8 cellular contexts compared by ENCODE assay signal in genomic region chr1:1306661-1307260, GRCh38. TPM values are rescaled to one million over a fixed set of nuclear protein-coding genes. Genes with fewer than 3 reads are reported as not detected.
DNase-seq lines count a peak whose midpoint lies in the region; ATAC-seq, FAIRE-seq and TF ChIP-seq lines count a peak whose summit lies in the region.

No MANE protein-coding gene starts in this region.

- H3K4me3 ChIP-seq in HepG2 (replicated peaks in 1 of 3; ENCODE audit: insufficient read depth in 1 of 3, low read depth in 2 of 3, low read length in 3 of 3) (peak overlapping the region; percentile 77 to 93 (median 91)), tibial artery (peak overlapping the region; percentile 80 to 94)

- peaks cover 4 to 15% of the 10 kb centered on the region in 2 experiments; a peak in 1 of 5 replicates for H3K36me3 ChIP-seq in HepG2 (replicated peaks in 1 of 2; ENCODE audit: control insufficient read depth in 1 of 2, insufficient read depth in 2 of 2, low read length in 2 of 2)
- H3K36me3 ChIP-seq in tibial artery = peaks cover 11 to 14% (median 12%) of the 10 kb centered on the region in 3 donors

- FAIRE-seq in HepG2 (lab: Jason Lieb, UNC) = peak; percentile 75

- peak in 1 of 2 experiments; percentile 34; a peak in 1 of 4 replicates for TF ChIP-seq POLR2A in HepG2 (IDR thresholded peaks at IDR 0.05; ENCODE audit: insufficient read depth in 1 of 2, low read depth in 2 of 2, low read length in 2 of 2)

- no peak for TF ChIP-seq RAD21 in HepG2 (CRISPR knock-in tag; IDR thresholded peaks at IDR 0.05)

- peaks cover 15% of the 10 kb centered on the region for H3K79me2 ChIP-seq in HepG2 (ENCODE audit: insufficient read depth, low read length)

- peak overlapping the region; percentile 85 for H3K4me3 Mint-ChIP-seq in activated CD8-positive, alpha-beta memory T cell treated with anti-CD3 and anti-CD28 coated beads, Interleukin-2, amount 10 ng/mL, durations not matched to agents 7 days and 5 days
- H3K4me3 Mint-ChIP-seq in activated naive CD8-positive, alpha-beta T cell treated with anti-CD3 and anti-CD28 coated beads, Interleukin-2, amount 50 U/mL, for 24 hours = peak overlapping the region; percentile 83

- peak overlapping the region; percentile 79 for H3K27ac ChIP-seq in HepG2 (ENCODE audit: extremely low read length, insufficient read depth, low read length)
- H3K27ac ChIP-seq in tibial artery = peak overlapping the region; percentile 92 to 97

- no peak for DNase-seq in activated CD8-positive, alpha-beta memory T cell treated with anti-CD3 and anti-CD28 coated beads, Interleukin-2, amount 10 ng/mL, durations not matched to agents 7 days and 5 days
- no peak for DNase-seq in activated CD8-positive, alpha-beta memory T cell treated with anti-CD3 and anti-CD28 coated beads, Interleukin-2, amount 50 U/mL, for 4 hours
- no peak for DNase-seq in activated naive CD8-positive, alpha-beta T cell treated with anti-CD3 and anti-CD28 coated beads, Interleukin-2, amount 50 U/mL, for 24 hours
- peak; percentile 60 for DNase-seq in HepG2 (ENCODE audit: low spot score)
- DNase-seq in tibial artery = no peak
- DNase-seq in activated effector memory CD4-positive, alpha-beta T cell treated with Interleukin-2 at 50 U/mL for 16 hours = no peak
- DNase-seq in midbrain (lab: John Stamatoyannopoulos, UW) = no peak
- no peak for DNase-seq in NCI-H510A treated with DMSO at 0.1 percent for 48 hours (lab: John Stamatoyannopoulos, UW)

- peaks cover 24% of the 10 kb centered on the region for H3K4me1 Mint-ChIP-seq in activated CD8-positive, alpha-beta memory T cell treated with anti-CD3 and anti-CD28 coated beads, Interleukin-2, amount 10 ng/mL, durations not matched to agents 7 days and 5 days
- peaks cover 23% of the 10 kb centered on the region for H3K4me1 Mint-ChIP-seq in activated naive CD8-positive, alpha-beta T cell treated with anti-CD3 and anti-CD28 coated beads, Interleukin-2, amount 50 U/mL, for 24 hours

- H3K9me3 ChIP-seq in HepG2 (ENCODE audit: low read length) = no peaks in the 10 kb centered on the region
- no peaks in the 10 kb centered on the region for H3K9me3 ChIP-seq in tibial artery

- TF ChIP-seq CTCF in HepG2 (CRISPR knock-in tag; IDR thresholded peaks at IDR 0.05) (peak; percentile 15; the same call in 1 of the 2 replicates), tibial artery (IDR thresholded peaks at IDR 0.05) (no peak)

- H3K9ac ChIP-seq in HepG2 (ENCODE audit: insufficient read depth, low read depth, low read length) = peak overlapping the region; percentile 88

- no peaks in the 10 kb centered on the region for H3K27me3 Mint-ChIP-seq in activated CD8-positive, alpha-beta memory T cell treated with anti-CD3 and anti-CD28 coated beads, Interleukin-2, amount 10 ng/mL, durations not matched to agents 7 days and 5 days
- no peaks in the 10 kb centered on the region for H3K27me3 Mint-ChIP-seq in activated naive CD8-positive, alpha-beta T cell treated with anti-CD3 and anti-CD28 coated beads, Interleukin-2, amount 50 U/mL, for 24 hours

- POLR2A ChIA-PET in HepG2 (lab: Yijun Ruan, JAX) = interaction anchor here (0.7 to 1.0 kb wide), 5 partner anchors 33 to 178 kb away, joined by 3 to 4 read pairs (median 3); partner anchors contain the start of genes ANKRD65 and UBE2J2

- H3K27me3 ChIP-seq in HepG2 (ENCODE audit: control insufficient read depth in 1 of 2, insufficient read depth in 2 of 2, low read length in 2 of 2) = no peaks in the 10 kb centered on the region
- no peaks in the 10 kb centered on the region for H3K27me3 ChIP-seq in tibial artery

- H4K20me1 ChIP-seq in HepG2 (ENCODE audit: insufficient read depth, low read length) = no peaks in the 10 kb centered on the region; the same call in 1 of the 2 replicates

- H3K27ac Mint-ChIP-seq in activated CD8-positive, alpha-beta memory T cell treated with anti-CD3 and anti-CD28 coated beads, Interleukin-2, amount 10 ng/mL, durations not matched to agents 7 days and 5 days = peak overlapping the region; percentile 92
- peak overlapping the region; percentile 42 for H3K27ac Mint-ChIP-seq in activated naive CD8-positive, alpha-beta T cell treated with anti-CD3 and anti-CD28 coated beads, Interleukin-2, amount 50 U/mL, for 24 hours

- in situ Hi-C loops in HepG2 (cut with HindIII; ENCODE audit: extremely low pct_ligation_motif_present, low pct_unique_long_range_greater_than_20kb) = no loop called here

- TSS peak; percentile 52 for BruUV-seq in HepG2 (replicated peaks; lab: Mats Ljungman, UMichigan)

- intact Hi-C loops in HepG2 (cut with micrococcal nuclease; ENCODE audit: unreplicated experiment) (no loop called here), tibial artery (cut with DNase I; ENCODE audit: low total_unique reads) (no loop called here)

- WGBS in HepG2 (ENCODE audit: low lambda C conversion rate) = 20% methylated on average over 2 of the region's 27 CpGs

- TF ChIP-seq EP300 in HepG2 (IDR thresholded peaks at IDR 0.05; ENCODE audit: low read depth in 2 of 2, low read length in 2 of 2) (no peak), HepG2 (CRISPR knock-in tag; IDR thresholded peaks at IDR 0.05; ENCODE audit: borderline replicate concordance) (no peak)

- H3K36me3 Mint-ChIP-seq in activated CD8-positive, alpha-beta memory T cell treated with anti-CD3 and anti-CD28 coated beads, Interleukin-2, amount 10 ng/mL, durations not matched to agents 7 days and 5 days = no peaks in the 10 kb centered on the region
- H3K36me3 Mint-ChIP-seq in activated naive CD8-positive, alpha-beta T cell treated with anti-CD3 and anti-CD28 coated beads, Interleukin-2, amount 50 U/mL, for 24 hours (ENCODE audit: low read depth) = no peaks in the 10 kb centered on the region

- H3K4me1 ChIP-seq in HepG2 (ENCODE audit: insufficient read depth, low read length) (peaks cover 37% of the 10 kb centered on the region), tibial artery (peaks cover 0 to 58% (median 49%) of the 10 kb centered on the region in 4 donors)

- CTCF ChIA-PET in activated CD8-positive, alpha-beta memory T cell treated with anti-CD3 and anti-CD28 coated beads, Interleukin-2, amount 10 ng/mL, durations not matched to agents 7 days and 5 days (lab: Charles Lee) = interaction anchor here (0.7 to 1.1 kb wide), 3 partner anchors 41 to 293 kb away, joined by 3 to 4 read pairs (median 3); partner anchors contain the start of gene ISG15
- CTCF ChIA-PET in HepG2 (lab: Yijun Ruan, JAX; ENCODE audit: low intra/inter-chr PET ratio, low total read pairs) = no interaction called here

- no peaks in the 10 kb centered on the region for H3K9me3 Mint-ChIP-seq in activated CD8-positive, alpha-beta memory T cell treated with anti-CD3 and anti-CD28 coated beads, Interleukin-2, amount 10 ng/mL, durations not matched to agents 7 days and 5 days (ENCODE audit: low read depth)
- H3K9me3 Mint-ChIP-seq in activated naive CD8-positive, alpha-beta T cell treated with anti-CD3 and anti-CD28 coated beads, Interleukin-2, amount 50 U/mL, for 24 hours = no peaks in the 10 kb centered on the region

- peak overlapping the region; percentile 98 for H3K4me2 ChIP-seq in HepG2 (ENCODE audit: low read depth, low read length)

- ATAC-seq in activated CD8-positive, alpha-beta memory T cell treated with anti-CD3 and anti-CD28 coated beads, Interleukin-2, amount 10 ng/mL, durations not matched to agents 7 days and 5 days = no peak
- ATAC-seq in activated naive CD8-positive, alpha-beta T cell treated with anti-CD3 and anti-CD28 coated beads, Interleukin-2, amount 50 U/mL, for 24 hours = no peak
- ATAC-seq in HepG2 = peak; percentile 2

- no peak overlapping the region for H2AFZ ChIP-seq in HepG2 (ENCODE audit: low read length)

RNA-seq across cellular contexts. Expression of gene ACAP3, which starts 1.0 kb away (rescaled TPM):
- 10 to 100 TPM; 71.7 to 99.9 TPM for total RNA-seq in activated CD8-positive, alpha-beta memory T cell treated with anti-CD3 and anti-CD28 coated beads, Interleukin-2, amount 10 ng/mL, durations not matched to agents 7 days and 5 days
- total RNA-seq in HepG2 (2016; rRNA removed; fragmentation: Illumina TruSeq; extraction: Trizol) = 16.4 and 29.4 TPM in 2 replicates
- total RNA-seq in HepG2 (2016; cell fraction: cytosol; rRNA removed; fragmentation: Illumina TruSeq; extraction: Trizol; ENCODE audit: low read depth) = 10.4 and 10.9 TPM in 2 replicates
- 13.5 and 33.2 TPM in 2 replicates for total RNA-seq in HepG2 (2016; cell fraction: insoluble cytoplasmic fraction; rRNA removed; fragmentation: Illumina TruSeq; extraction: Trizol)
- total RNA-seq in HepG2 (2016; cell fraction: membrane; rRNA removed; fragmentation: Illumina TruSeq; extraction: Trizol) = 10.5 and 11.3 TPM in 2 replicates
- total RNA-seq in HepG2 (2016; cell fraction: nucleus; rRNA removed; fragmentation: Illumina TruSeq; extraction: Trizol) = 35.1 and 37.0 TPM in 2 replicates
- 50.8 and 56.3 TPM in 2 replicates for polyA plus RNA-seq in HepG2 (2011; rRNA removed)
- 13.0 and 18.3 TPM in 2 replicates for polyA plus RNA-seq in HepG2 (2011; cell fraction: cytosol; rRNA removed)
- polyA plus RNA-seq in HepG2 (2011; cell fraction: nucleus; rRNA removed) = 917 and 1,082 TPM in 2 replicates
- polyA plus RNA-seq in HepG2 (2012) = 32.6 and 50.5 TPM in 2 replicates
- 2.3 and 2.4 TPM in 2 replicates for polyA plus RNA-seq in HepG2 (2016; cell fraction: cytosol; fragmentation: Illumina TruSeq; extraction: Trizol; ENCODE audit: low read depth)
- polyA plus RNA-seq in HepG2 (2016; cell fraction: insoluble cytoplasmic fraction; fragmentation: Illumina TruSeq; extraction: Trizol; ENCODE audit: low read depth) = 11.7 and 14.4 TPM in 2 replicates
- polyA plus RNA-seq in HepG2 (2016; cell fraction: membrane; fragmentation: Illumina TruSeq; extraction: Trizol; ENCODE audit: low read depth) = 6.7 and 8.0 TPM in 2 replicates
- polyA plus RNA-seq in HepG2 (2016; cell fraction: nucleus; fragmentation: Illumina TruSeq; extraction: Trizol; ENCODE audit: insufficient read depth, low read depth) = 144 and 162 TPM in 2 replicates
- polyA minus RNA-seq in HepG2 (2011; rRNA and poly(A)+ RNA removed; ENCODE audit: low replicate concordance) = 19.2 and 70.6 TPM in 2 replicates
- polyA minus RNA-seq in HepG2 (2011; cell fraction: cytosol; rRNA and poly(A)+ RNA removed) = 16.2 and 18.0 TPM in 2 replicates
- polyA minus RNA-seq in HepG2 (2011; cell fraction: nucleus; rRNA and poly(A)+ RNA removed) = 47.0 and 52.1 TPM in 2 replicates

RNA-seq across cellular contexts. Expression of gene PUSL1, which starts 1.6 kb away (rescaled TPM):
- 10 to 100 TPM; 26.3 to 27.2 TPM for total RNA-seq in activated CD8-positive, alpha-beta memory T cell treated with anti-CD3 and anti-CD28 coated beads, Interleukin-2, amount 10 ng/mL, durations not matched to agents 7 days and 5 days
- 21.7 and 22.2 TPM in 2 replicates for total RNA-seq in HepG2 (2016; rRNA removed; fragmentation: Illumina TruSeq; extraction: Trizol)
- total RNA-seq in HepG2 (2016; cell fraction: cytosol; rRNA removed; fragmentation: Illumina TruSeq; extraction: Trizol; ENCODE audit: low read depth) = 24.8 and 28.1 TPM in 2 replicates
- 20.1 and 22.6 TPM in 2 replicates for total RNA-seq in HepG2 (2016; cell fraction: insoluble cytoplasmic fraction; rRNA removed; fragmentation: Illumina TruSeq; extraction: Trizol)
- total RNA-seq in HepG2 (2016; cell fraction: membrane; rRNA removed; fragmentation: Illumina TruSeq; extraction: Trizol) = 31.7 and 36.4 TPM in 2 replicates
- total RNA-seq in HepG2 (2016; cell fraction: nucleus; rRNA removed; fragmentation: Illumina TruSeq; extraction: Trizol) = 11.4 and 12.3 TPM in 2 replicates
- polyA plus RNA-seq in HepG2 (2011; rRNA removed) = 8.3 and 9.8 TPM in 2 replicates
- 7.8 and 16.6 TPM in 2 replicates for polyA plus RNA-seq in HepG2 (2011; cell fraction: cytosol; rRNA removed)
- 25.8 and 26.1 TPM in 2 replicates for polyA plus RNA-seq in HepG2 (2011; cell fraction: nucleus; rRNA removed)
- polyA plus RNA-seq in HepG2 (2012) = 3.8 and 6.3 TPM in 2 replicates
- 31.1 and 33.4 TPM in 2 replicates for polyA plus RNA-seq in HepG2 (2016; cell fraction: cytosol; fragmentation: Illumina TruSeq; extraction: Trizol; ENCODE audit: low read depth)
- 23.1 and 24.5 TPM in 2 replicates for polyA plus RNA-seq in HepG2 (2016; cell fraction: insoluble cytoplasmic fraction; fragmentation: Illumina TruSeq; extraction: Trizol; ENCODE audit: low read depth)
- polyA plus RNA-seq in HepG2 (2016; cell fraction: membrane; fragmentation: Illumina TruSeq; extraction: Trizol; ENCODE audit: low read depth) = 29.1 and 32.2 TPM in 2 replicates
- polyA plus RNA-seq in HepG2 (2016; cell fraction: nucleus; fragmentation: Illumina TruSeq; extraction: Trizol; ENCODE audit: insufficient read depth, low read depth) = 20.2 and 22.1 TPM in 2 replicates
- 13.5 and 21.4 TPM in 2 replicates for polyA minus RNA-seq in HepG2 (2011; rRNA and poly(A)+ RNA removed; ENCODE audit: low replicate concordance)
- 5.6 and 5.9 TPM in 2 replicates for polyA minus RNA-seq in HepG2 (2011; cell fraction: cytosol; rRNA and poly(A)+ RNA removed)
- 6.5 and 9.0 TPM in 2 replicates for polyA minus RNA-seq in HepG2 (2011; cell fraction: nucleus; rRNA and poly(A)+ RNA removed)

RNA-seq across cellular contexts. Expression of gene INTS11, which starts 17.7 kb away (rescaled TPM):
- 100 to 1,000 TPM; 126 to 135 TPM for total RNA-seq in activated CD8-positive, alpha-beta memory T cell treated with anti-CD3 and anti-CD28 coated beads, Interleukin-2, amount 10 ng/mL, durations not matched to agents 7 days and 5 days
- 46.4 and 52.8 TPM in 2 replicates for total RNA-seq in HepG2 (2016; rRNA removed; fragmentation: Illumina TruSeq; extraction: Trizol)
- total RNA-seq in HepG2 (2016; cell fraction: cytosol; rRNA removed; fragmentation: Illumina TruSeq; extraction: Trizol; ENCODE audit: low read depth) = 23.1 and 23.4 TPM in 2 replicates
- 37.6 and 53.6 TPM in 2 replicates for total RNA-seq in HepG2 (2016; cell fraction: insoluble cytoplasmic fraction; rRNA removed; fragmentation: Illumina TruSeq; extraction: Trizol)
- total RNA-seq in HepG2 (2016; cell fraction: membrane; rRNA removed; fragmentation: Illumina TruSeq; extraction: Trizol) = 22.1 and 22.9 TPM in 2 replicates
- total RNA-seq in HepG2 (2016; cell fraction: nucleus; rRNA removed; fragmentation: Illumina TruSeq; extraction: Trizol) = 43.7 and 54.4 TPM in 2 replicates
- polyA plus RNA-seq in HepG2 (2011; rRNA removed) = 94.8 and 104 TPM in 2 replicates
- 80.0 and 107 TPM in 2 replicates for polyA plus RNA-seq in HepG2 (2011; cell fraction: cytosol; rRNA removed)
- 412 and 553 TPM in 2 replicates for polyA plus RNA-seq in HepG2 (2011; cell fraction: nucleus; rRNA removed)
- 69.0 and 86.1 TPM in 2 replicates for polyA plus RNA-seq in HepG2 (2012)
- polyA plus RNA-seq in HepG2 (2016; cell fraction: cytosol; fragmentation: Illumina TruSeq; extraction: Trizol; ENCODE audit: low read depth) = 11.0 and 11.1 TPM in 2 replicates
- polyA plus RNA-seq in HepG2 (2016; cell fraction: insoluble cytoplasmic fraction; fragmentation: Illumina TruSeq; extraction: Trizol; ENCODE audit: low read depth) = 38.3 and 53.4 TPM in 2 replicates
- 14.8 and 15.0 TPM in 2 replicates for polyA plus RNA-seq in HepG2 (2016; cell fraction: membrane; fragmentation: Illumina TruSeq; extraction: Trizol; ENCODE audit: low read depth)
- 173 and 181 TPM in 2 replicates for polyA plus RNA-seq in HepG2 (2016; cell fraction: nucleus; fragmentation: Illumina TruSeq; extraction: Trizol; ENCODE audit: insufficient read depth, low read depth)
- polyA minus RNA-seq in HepG2 (2011; rRNA and poly(A)+ RNA removed; ENCODE audit: low replicate concordance) = 120 and 176 TPM in 2 replicates
- polyA minus RNA-seq in HepG2 (2011; cell fraction: cytosol; rRNA and poly(A)+ RNA removed) = 37.5 and 38.1 TPM in 2 replicates
- 64.4 and 69.0 TPM in 2 replicates for polyA minus RNA-seq in HepG2 (2011; cell fraction: nucleus; rRNA and poly(A)+ RNA removed)

RNA-seq across cellular contexts. Expression of gene CPTP, which starts 17.8 kb away (rescaled TPM):
- total RNA-seq in activated CD8-positive, alpha-beta memory T cell treated with anti-CD3 and anti-CD28 coated beads, Interleukin-2, amount 10 ng/mL, durations not matched to agents 7 days and 5 days = 10 to 100 TPM; 17.6 to 18.5 TPM
- total RNA-seq in HepG2 (2016; rRNA removed; fragmentation: Illumina TruSeq; extraction: Trizol) = 7.2 and 9.3 TPM in 2 replicates
- total RNA-seq in HepG2 (2016; cell fraction: cytosol; rRNA removed; fragmentation: Illumina TruSeq; extraction: Trizol; ENCODE audit: low read depth) = 6.9 and 8.7 TPM in 2 replicates
- total RNA-seq in HepG2 (2016; cell fraction: insoluble cytoplasmic fraction; rRNA removed; fragmentation: Illumina TruSeq; extraction: Trizol) = 6.2 and 9.8 TPM in 2 replicates
- total RNA-seq in HepG2 (2016; cell fraction: membrane; rRNA removed; fragmentation: Illumina TruSeq; extraction: Trizol) = 15.1 and 19.3 TPM in 2 replicates
- 7.2 and 8.0 TPM in 2 replicates for total RNA-seq in HepG2 (2016; cell fraction: nucleus; rRNA removed; fragmentation: Illumina TruSeq; extraction: Trizol)
- polyA plus RNA-seq in HepG2 (2011; rRNA removed) = 5.5 and 8.0 TPM in 2 replicates
- 7.7 and 13.2 TPM in 2 replicates for polyA plus RNA-seq in HepG2 (2011; cell fraction: cytosol; rRNA removed)
- 11.5 and 12.6 TPM in 2 replicates for polyA plus RNA-seq in HepG2 (2011; cell fraction: nucleus; rRNA removed)
- 7.1 and 9.6 TPM in 2 replicates for polyA plus RNA-seq in HepG2 (2012)
- 12.5 and 15.0 TPM in 2 replicates for polyA plus RNA-seq in HepG2 (2016; cell fraction: cytosol; fragmentation: Illumina TruSeq; extraction: Trizol; ENCODE audit: low read depth)
- 13.9 and 15.2 TPM in 2 replicates for polyA plus RNA-seq in HepG2 (2016; cell fraction: insoluble cytoplasmic fraction; fragmentation: Illumina TruSeq; extraction: Trizol; ENCODE audit: low read depth)
- polyA plus RNA-seq in HepG2 (2016; cell fraction: membrane; fragmentation: Illumina TruSeq; extraction: Trizol; ENCODE audit: low read depth) = 23.5 and 26.0 TPM in 2 replicates
- polyA plus RNA-seq in HepG2 (2016; cell fraction: nucleus; fragmentation: Illumina TruSeq; extraction: Trizol; ENCODE audit: insufficient read depth, low read depth) = 16.7 and 16.9 TPM in 2 replicates
- polyA minus RNA-seq in HepG2 (2011; rRNA and poly(A)+ RNA removed; ENCODE audit: low replicate concordance) = 9.3 and 18.2 TPM in 2 replicates
- polyA minus RNA-seq in HepG2 (2011; cell fraction: cytosol; rRNA and poly(A)+ RNA removed) = 13.4 and 15.4 TPM in 2 replicates
- 9.8 and 11.6 TPM in 2 replicates for polyA minus RNA-seq in HepG2 (2011; cell fraction: nucleus; rRNA and poly(A)+ RNA removed)

RNA-seq across cellular contexts. Expression of gene TAS1R3, which starts 24.3 kb away (rescaled TPM):
- total RNA-seq in activated CD8-positive, alpha-beta memory T cell treated with anti-CD3 and anti-CD28 coated beads, Interleukin-2, amount 10 ng/mL, durations not matched to agents 7 days and 5 days = under 1 TPM; 0.77 to 0.82 TPM
- 0.15 TPM in 1 of 2 replicates, not detected in the other for total RNA-seq in HepG2 (2016; rRNA removed; fragmentation: Illumina TruSeq; extraction: Trizol)
- total RNA-seq in HepG2 (2016; cell fraction: cytosol; rRNA removed; fragmentation: Illumina TruSeq; extraction: Trizol; ENCODE audit: low read depth) = not detected in 2 replicates
- total RNA-seq in HepG2 (2016; cell fraction: insoluble cytoplasmic fraction; rRNA removed; fragmentation: Illumina TruSeq; extraction: Trizol) = 0.13 TPM in 1 of 2 replicates, not detected in the other
- total RNA-seq in HepG2 (2016; cell fraction: membrane; rRNA removed; fragmentation: Illumina TruSeq; extraction: Trizol) = not detected in 2 replicates
- total RNA-seq in HepG2 (2016; cell fraction: nucleus; rRNA removed; fragmentation: Illumina TruSeq; extraction: Trizol) = 0.12 and 0.25 TPM in 2 replicates
- 0.13 and 0.20 TPM in 2 replicates for polyA plus RNA-seq in HepG2 (2011; rRNA removed)
- 0.13 and 0.21 TPM in 2 replicates for polyA plus RNA-seq in HepG2 (2011; cell fraction: cytosol; rRNA removed)
- polyA plus RNA-seq in HepG2 (2011; cell fraction: nucleus; rRNA removed) = 1.5 and 2.4 TPM in 2 replicates
- polyA plus RNA-seq in HepG2 (2012) = 0.17 TPM in 2 replicates
- not detected in 2 replicates for polyA plus RNA-seq in HepG2 (2016; cell fraction: cytosol; fragmentation: Illumina TruSeq; extraction: Trizol; ENCODE audit: low read depth)
- polyA plus RNA-seq in HepG2 (2016; cell fraction: insoluble cytoplasmic fraction; fragmentation: Illumina TruSeq; extraction: Trizol; ENCODE audit: low read depth) = not detected in 2 replicates
- polyA plus RNA-seq in HepG2 (2016; cell fraction: membrane; fragmentation: Illumina TruSeq; extraction: Trizol; ENCODE audit: low read depth) = 0.07 TPM in 1 of 2 replicates, not detected in the other
- 0.25 and 0.30 TPM in 2 replicates for polyA plus RNA-seq in HepG2 (2016; cell fraction: nucleus; fragmentation: Illumina TruSeq; extraction: Trizol; ENCODE audit: insufficient read depth, low read depth)
- 1.2 TPM in 2 replicates for polyA minus RNA-seq in HepG2 (2011; rRNA and poly(A)+ RNA removed; ENCODE audit: low replicate concordance)
- polyA minus RNA-seq in HepG2 (2011; cell fraction: cytosol; rRNA and poly(A)+ RNA removed) = 0.20 and 0.26 TPM in 2 replicates
- 0.64 and 0.75 TPM in 2 replicates for polyA minus RNA-seq in HepG2 (2011; cell fraction: nucleus; rRNA and poly(A)+ RNA removed)
